Comparison of ENCODE assay signal across 8 cellular contexts in genomic region chr1:31296486-31297272, GRCh38. TPM values are rescaled to one million over a fixed set of nuclear protein-coding genes. Genes with fewer than 3 reads are reported as not detected.
DNase-seq lines count a peak whose midpoint lies in the region; ATAC-seq and TF ChIP-seq lines count a peak whose summit lies in the region.

TSS of gene SNRNP40 (minus strand) at chr1:31296788. CDS start at chr1:31296751, 37 bp downstream.
A gene with protein sequence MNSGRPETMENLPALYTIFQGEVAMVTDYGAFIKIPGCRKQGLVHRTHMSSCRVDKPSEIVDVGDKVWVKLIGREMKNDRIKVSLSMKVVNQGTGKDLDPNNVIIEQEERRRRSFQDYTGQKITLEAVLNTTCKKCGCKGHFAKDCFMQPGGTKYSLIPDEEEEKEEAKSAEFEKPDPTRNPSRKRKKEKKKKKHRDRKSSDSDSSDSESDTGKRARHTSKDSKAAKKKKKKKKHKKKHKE (plus strand): TSS chr1:31297032. CDS start chr1:31310099, 13,067 bp downstream.

- peak within 1 kb of the TSS; percentile 94 for H2AFZ ChIP-seq in GM23248

- no peak within 1 kb of the TSS for H3K4me3 Mint-ChIP-seq in naive thymus-derived CD8-positive, alpha-beta T cell

- peak within 1 kb of the TSS in 1 of 10 donors; percentile 89 for H3K27ac Mint-ChIP-seq in naive thymus-derived CD8-positive, alpha-beta T cell

- peaks cover 11% of the 10 kb centered on the region; the same call in 1 of the 2 replicates for H3K36me3 ChIP-seq in GM23248 (ENCODE audit: low read depth)

- no peaks in the 10 kb centered on the region for H3K27me3 Mint-ChIP-seq in naive thymus-derived CD8-positive, alpha-beta T cell

- peak within 1 kb of the TSS; percentile 90 for H3K27ac ChIP-seq in GM23248

- no peaks in the 10 kb centered on the region for H3K9me3 ChIP-seq in GM23248 (ENCODE audit: low read depth)

- ATAC-seq in naive thymus-derived CD8-positive, alpha-beta T cell: peak; percentile 92 to 93

- H3K9me2 ChIP-seq in GM23248 (ENCODE audit: insufficient read depth): no peaks in the 10 kb centered on the region

- DNase-seq in Daoy (ENCODE audit: low read depth) (peak; percentile 99), GM23248 (peak; percentile 100), Kasumi-1 (lab: John Stamatoyannopoulos, UW) (peak; percentile 99), RPMI7951 (ENCODE audit: low read depth) (peak; percentile 99), fibroblast of mammary gland (ENCODE audit: low read depth) (peak; percentile 99)
- peak; percentile 77 to 87 for DNase-seq in activated T-helper 1 cell treated with anti-CD3 and anti-CD28 coated beads, Interleukin-2, amount 50 U/mL, for 16 hours (ENCODE audit: low read depth in 1 of 2, low spot score in 1 of 2)
- peak; percentile 87 to 98 (median 96) for DNase-seq in naive thymus-derived CD8-positive, alpha-beta T cell
- DNase-seq in stimulated activated naive CD4-positive, alpha-beta T cell treated with Interleukin-2 at 50 U/mL for 16 hours (lab: John Stamatoyannopoulos, UW): peak; percentile 94

- H4K20me1 ChIP-seq in GM23248 (ENCODE audit: insufficient read depth): peaks cover 3% of the 10 kb centered on the region; the same call in 1 of the 2 replicates

- no peaks in the 10 kb centered on the region for H3K9me3 Mint-ChIP-seq in naive thymus-derived CD8-positive, alpha-beta T cell

- POLR2A ChIA-PET in naive thymus-derived CD8-positive, alpha-beta T cell (lab: Charles Lee): interaction anchor here (1.1 kb wide), 1 partner anchor 578 kb away, joined by 4 read pairs; no protein-coding TSS in a partner anchor

- H3K4me1 ChIP-seq in GM23248 (ENCODE audit: insufficient read depth): peaks cover 17% of the 10 kb centered on the region

- peaks cover 20 to 42% (median 23%) of the 10 kb centered on the region in 4 donors for H3K4me1 Mint-ChIP-seq in naive thymus-derived CD8-positive, alpha-beta T cell

- no peaks in the 10 kb centered on the region for H3K27me3 ChIP-seq in GM23248 (replicated peaks; ENCODE audit: insufficient read depth)

- H3F3A ChIP-seq in GM23248 (ENCODE audit: insufficient read depth): peaks cover 11% of the 10 kb centered on the region

- peak within 1 kb of the TSS; percentile 96 for H3K9ac ChIP-seq in GM23248

- H3K79me2 ChIP-seq in GM23248 (ENCODE audit: insufficient read depth): peaks cover 90% of the 10 kb centered on the region

- no peak for TF ChIP-seq CTCF in fibroblast of mammary gland (conservative IDR thresholded peaks at IDR 0.05; ENCODE audit: control insufficient read depth, insufficient read depth, low read depth, low read length)

- peak within 1 kb of the TSS; percentile 88 for H3K4me2 ChIP-seq in GM23248 (ENCODE audit: unreplicated experiment)

- H3K36me3 Mint-ChIP-seq in naive thymus-derived CD8-positive, alpha-beta T cell: peaks cover 4 to 28% (median 8%) of the 10 kb centered on the region in 3 donors

- WGBS in GM23248 (ENCODE audit: low coverage in 1 of 2, low lambda C conversion rate in 2 of 2, missing lambda C conversion rate in 2 of 2), 2 experiments: 1% methylated on average over 52 to 53 of the region's 53 CpGs

- H3K4me3 ChIP-seq in GM23248: peak within 1 kb of the TSS; percentile 93
- H3K4me3 ChIP-seq in fibroblast of mammary gland (ENCODE audit: control insufficient read depth, low read depth, low read length): peak within 1 kb of the TSS; percentile 77

- in situ Hi-C loops in GM23248 (cut with MboI): no loop called here

RNA-seq across cellular contexts. Expression of gene SNRNP40, which starts in this region (rescaled TPM):
- total RNA-seq in Daoy (2014; rRNA removed; shearing (Covaris generic)): 139 and 149 TPM in 2 replicates
- total RNA-seq in GM23248 (2014; rRNA removed; shearing (Covaris generic)): 38.7 and 57.6 TPM in 2 replicates
- polyA plus RNA-seq in GM23248 (2016; fragmentation: Nextera tagmentation; extraction: Ambion mirVana): 51.5 and 51.9 TPM in 2 replicates
- total RNA-seq in RPMI7951 (2014; rRNA removed; shearing (Covaris generic)): 147 and 163 TPM in 2 replicates
- 10 to 100 TPM; 69.6 to 76.6 TPM for total RNA-seq in naive thymus-derived CD8-positive, alpha-beta T cell
- 100 to 1,000 TPM in 1 of 3 donors, 10 to 100 TPM in 2; 83.9 to 109 (median 96.2) TPM for polyA plus RNA-seq in naive thymus-derived CD8-positive, alpha-beta T cell

RNA-seq across cellular contexts. Expression of the second gene that starts in this region (rescaled TPM):
- 56.9 and 59.1 TPM in 2 replicates for total RNA-seq in Daoy (2014; rRNA removed; shearing (Covaris generic))
- 32.2 and 34.8 TPM in 2 replicates for total RNA-seq in GM23248 (2014; rRNA removed; shearing (Covaris generic))
- polyA plus RNA-seq in GM23248 (2016; fragmentation: Nextera tagmentation; extraction: Ambion mirVana): 65.6 and 66.8 TPM in 2 replicates
- total RNA-seq in RPMI7951 (2014; rRNA removed; shearing (Covaris generic)): 57.1 and 63.4 TPM in 2 replicates
- 10 to 100 TPM; 19.0 to 23.1 TPM for total RNA-seq in naive thymus-derived CD8-positive, alpha-beta T cell
- 10 to 100 TPM; 39.5 to 48.2 (median 45.4) TPM for polyA plus RNA-seq in naive thymus-derived CD8-positive, alpha-beta T cell

Comparison
In these comparisons a context has a peak if more than half of its experiments do, and no peak if none do; other contexts are left out.
1. Peak in every context shown above with its lines: DNase-seq, ATAC-seq, H3K4me3 ChIP-seq and H3K27ac ChIP-seq.